1 cellular context compared by ENCODE assay signal in genomic region chr2:44118257-44118656, GRCh38.
TF ChIP-seq lines count a peak whose summit lies in the region.

No MANE protein-coding gene starts in this region.

TF ChIP-seq in IMR-90, 13 proteins besides CTCF, POLR2A, EP300 and RAD21:
- TF ChIP-seq MAFK (IDR thresholded peaks at IDR 0.05; ENCODE audit: low read depth, low read length) (no peak), FOS (IDR thresholded peaks at IDR 0.05; ENCODE audit: low read depth, low read length) (no peak), CHD1 (IDR thresholded peaks at IDR 0.05; ENCODE audit: low read depth, low read length) (no peak), CEBPB (IDR thresholded peaks at IDR 0.05; ENCODE audit: low read depth, low read length) (no peak), MAZ (IDR thresholded peaks at IDR 0.05; ENCODE audit: borderline replicate concordance, low read depth, low read length) (no peak), RCOR1 (IDR thresholded peaks at IDR 0.05; ENCODE audit: insufficient replicate concordance, low read length) (no peak), ELK1 (IDR thresholded peaks at IDR 0.05; ENCODE audit: borderline replicate concordance, low read depth, low read length) (no peak), MXI1 (IDR thresholded peaks at IDR 0.05; ENCODE audit: borderline replicate concordance, low read depth, low read length) (no peak), BHLHE40 (IDR thresholded peaks at IDR 0.05; ENCODE audit: low read depth, low read length) (no peak)
